ENCODE assay signal across 30 cellular contexts in genomic region chr7:150999001-150999400, GRCh38. TPM values are rescaled to one million over a fixed set of nuclear protein-coding genes. Genes with fewer than 3 reads are reported as not detected.
"Had no signal": no experiment of that assay in that cellular context is flagged by ENCODE, and none has a peak within 500 bp of the region (broad histone marks: within the 10 kb centered on the region; RNA-seq: fewer than 3 reads in every experiment).

No MANE protein-coding gene starts in this region.

- H3K27me3 ChIP-seq: hepatocyte, neural progenitor cell, ovary, right atrium auricular region, upper lobe of right lung had no signal

- H3K9me3 Mint-ChIP-seq: mesothelial cell of epicardium; naive B cell; natural killer cell; nephron progenitor cell; neural progenitor cell; stimulated activated effector memory CD8-positive, alpha-beta T cell treated with anti-CD3 and anti-CD28 coated beads, Interleukin-12 subunit alpha, Interleukin-12 subunit beta, amount 100 ng/mL, for 72 hours; stimulated activated naive CD8-positive, alpha-beta T cell treated with anti-CD3 and anti-CD28 coated beads, Interleukin-15, Interleukin-2, amounts not matched to agents 100 ng/mL and 50 ng/mL, for 24 hours had no signal

- H3K4me2 ChIP-seq: hepatocyte, neural progenitor cell had no signal

- H3K79me2 ChIP-seq: hepatocyte had no signal

- H3K36me3 ChIP-seq: neural progenitor cell, ovary, right atrium auricular region, sigmoid colon, suprapubic skin, thoracic aorta, tibial artery, upper lobe of right lung had no signal

- H3K9ac ChIP-seq: neural progenitor cell had no signal

- H3K4me1 ChIP-seq: sigmoid colon, tibial artery had no signal

- H3K4me3 Mint-ChIP-seq: mesothelial cell of epicardium; nephron progenitor cell; stimulated activated effector memory CD8-positive, alpha-beta T cell treated with anti-CD3 and anti-CD28 coated beads, Interleukin-12 subunit alpha, Interleukin-12 subunit beta, amount 100 ng/mL, for 72 hours; stimulated activated naive CD8-positive, alpha-beta T cell treated with anti-CD3 and anti-CD28 coated beads, Interleukin-15, Interleukin-2, amounts not matched to agents 100 ng/mL and 50 ng/mL, for 24 hours had no signal

- H3K27ac ChIP-seq: hepatocyte, left lung, lower lobe of right lung, neural progenitor cell, ovary, right atrium auricular region, sigmoid colon, suprapubic skin, thoracic aorta, tibial artery, upper lobe of right lung had no signal

- H2AFZ ChIP-seq: hepatocyte, neural progenitor cell had no signal

- H3K36me3 Mint-ChIP-seq: mesothelial cell of epicardium, natural killer cell, neural progenitor cell had no signal

- H3K9me3 ChIP-seq: left lung, lower lobe of right lung, ovary, right atrium auricular region, sigmoid colon, spleen, suprapubic skin, thoracic aorta, tibial artery, upper lobe of right lung had no signal

- ATAC-seq: left colon, left lung, lower lobe of right lung, upper lobe of right lung had no signal

- H3K27ac Mint-ChIP-seq: mesothelial cell of epicardium; naive B cell; nephron progenitor cell; neural progenitor cell; progenitor cell of endocrine pancreas; stimulated activated effector memory CD8-positive, alpha-beta T cell treated with anti-CD3 and anti-CD28 coated beads, Interleukin-12 subunit alpha, Interleukin-12 subunit beta, amount 100 ng/mL, for 72 hours; stimulated activated naive CD8-positive, alpha-beta T cell treated with anti-CD3 and anti-CD28 coated beads, Interleukin-15, Interleukin-2, amounts not matched to agents 100 ng/mL and 50 ng/mL, for 24 hours had no signal

- H3K4me3 ChIP-seq: hepatocyte, left lung, lower lobe of right lung, neural progenitor cell, ovary, right atrium auricular region, sigmoid colon, suprapubic skin, thoracic aorta, tibial artery, upper lobe of right lung had no signal

- DNase-seq: left colon; left lung; lower lobe of right lung; mammary epithelial cell; mesenchymal stem cell; naive B cell; nephron progenitor cell; ovary; sigmoid colon; small intestine; spleen; stimulated activated CD4-positive, alpha-beta T cell treated with anti-CD3 and anti-CD28 coated beads, Interleukin-4, amount 100 ng/mL, for 24 hours; stimulated activated naive CD4-positive, alpha-beta T cell; tibial artery; trophoblast cell; upper lobe of right lung had no signal

- FAIRE-seq: keratinocyte, small intestine, urothelium cell line had no signal

RNA-seq across cellular contexts. Expression of gene KCNH2, which starts 20.9 kb away (rescaled TPM):
- polyA plus RNA-seq: mammary epithelial cell had no signal

RNA-seq across cellular contexts. Expression of gene ATG9B, which starts 25.3 kb away (rescaled TPM):
- total RNA-seq: liver, right atrium auricular region, sigmoid colon, subcutaneous adipose tissue had no signal
